ENCODE assay signal across 1 cellular context in the genomic region with DNA sequence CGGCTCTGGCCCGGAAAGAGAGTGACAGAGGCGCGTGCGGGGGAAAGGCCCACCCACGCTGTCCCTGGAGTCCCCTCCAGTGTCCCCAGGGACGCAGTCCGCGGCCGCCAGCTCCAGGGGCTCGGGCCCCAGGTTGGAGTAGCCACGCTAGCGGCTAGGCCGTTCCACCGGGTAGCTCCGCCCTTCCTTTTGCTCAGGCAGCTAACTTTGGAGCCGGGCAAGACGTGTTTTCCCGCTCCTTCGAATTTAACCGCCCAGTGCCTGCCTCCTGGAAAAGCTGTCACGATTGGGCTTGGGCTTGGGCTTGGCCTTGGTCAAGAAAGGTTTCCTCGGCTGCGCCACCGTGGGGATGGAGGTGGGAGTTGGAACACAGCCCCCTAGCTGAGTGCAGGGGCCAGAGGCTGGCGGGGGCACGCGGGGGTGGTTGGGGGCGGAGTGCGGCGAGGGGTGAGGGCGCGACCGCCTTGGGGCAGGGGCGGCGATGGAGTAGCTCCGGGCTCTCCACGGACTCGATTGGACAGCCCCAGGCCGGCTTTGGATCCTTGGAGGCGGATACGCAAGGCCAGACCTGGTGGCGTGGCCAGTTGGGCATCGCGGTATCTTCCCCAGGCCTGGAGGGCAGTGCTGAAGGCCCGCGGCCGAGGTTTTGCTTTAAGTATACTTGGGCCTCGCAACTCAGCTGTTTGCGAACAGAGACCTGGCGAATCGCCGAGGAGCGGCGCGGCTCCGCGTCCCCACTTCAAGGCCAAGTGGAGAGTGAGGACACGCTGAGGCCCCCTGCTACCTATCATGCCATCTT.
TF ChIP-seq lines count a peak whose summit lies in the region.

No MANE protein-coding gene starts in this region.

TF ChIP-seq in IMR-90, 13 proteins besides CTCF, POLR2A, EP300 and RAD21 (continued from another document):
- TF ChIP-seq CHD1 (IDR thresholded peaks at IDR 0.05; ENCODE audit: low read depth, low read length) = no peak
- TF ChIP-seq NFE2L2 (IDR thresholded peaks at IDR 0.05; ENCODE audit: low read depth, low read length) = no peak
- TF ChIP-seq FOS (IDR thresholded peaks at IDR 0.05; ENCODE audit: low read depth, low read length) = no peak
